In the genomic region with DNA sequence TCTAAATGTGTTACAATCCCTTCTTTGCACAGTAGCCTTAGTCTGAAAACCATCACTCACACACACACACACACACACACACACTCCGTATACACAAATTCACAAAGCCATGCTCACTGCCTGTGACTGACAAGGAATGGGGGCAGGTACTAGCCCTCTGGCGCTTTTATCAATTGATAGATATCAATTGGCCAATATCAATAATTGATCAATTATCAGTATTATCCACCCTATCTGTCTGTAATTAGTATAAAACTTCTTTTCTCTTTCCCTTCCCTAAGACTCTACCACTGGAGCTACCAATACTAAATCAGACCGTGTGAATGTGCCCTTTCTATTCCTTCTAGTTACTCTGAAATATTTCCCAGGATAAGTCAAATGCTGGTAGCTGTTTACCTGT, we compare ENCODE assay signal across 20 cellular contexts. TPM values are rescaled to one million over a fixed set of nuclear protein-coding genes. Genes with fewer than 3 reads are reported as not detected.
DNase-seq lines count a peak whose midpoint lies in the region; ATAC-seq and TF ChIP-seq lines count a peak whose summit lies in the region.
"Had no signal": no experiment of that assay in that cellular context is flagged by ENCODE, and none has a peak within 500 bp of the region (broad histone marks: within the 10 kb centered on the region; RNA-seq: fewer than 3 reads in every experiment).

No MANE protein-coding gene starts in this region.

- TF ChIP-seq RAD21 in SK-N-SH (IDR thresholded peaks at IDR 0.05; ENCODE audit: low read length): no peak

- H3K36me3 ChIP-seq in SK-N-SH (replicated peaks in 1 of 2; ENCODE audit: control insufficient read depth in 1 of 2, insufficient read depth in 2 of 2, low read length in 1 of 2) (no peaks in the 10 kb centered on the region), HEK293 (ENCODE audit: control insufficient read depth in 2 of 2, insufficient read depth in 1 of 2, low read length in 2 of 2) (no peaks in the 10 kb centered on the region)
- H3K36me3 ChIP-seq: Peyer's patch, suprapubic skin had no signal

- POLR2A ChIA-PET in SK-N-SH (lab: Yijun Ruan, JAX): no interaction called here
- POLR2A ChIA-PET in HEK293 (lab: Yijun Ruan, JAX): interaction anchor here (1.3 kb wide), 1 partner anchor 10 kb away, joined by 5 read pairs; no protein-coding TSS in a partner anchor

- H3K4me1 Mint-ChIP-seq in brain: peaks cover 73% of the 10 kb centered on the region
- peaks cover 26% of the 10 kb centered on the region for H3K4me1 Mint-ChIP-seq in neural crest cell

- TF ChIP-seq EP300 in SK-N-SH (IDR thresholded peaks at IDR 0.05; ENCODE audit: borderline replicate concordance in 1 of 2, low read depth in 1 of 2, low read length in 1 of 2): no peak

- H3K27ac ChIP-seq in SK-N-SH (ENCODE audit: low read depth in 2 of 2, low read length in 1 of 2) (no peak overlapping the region), HEK293 (ENCODE audit: extremely low read depth, low read depth, low read length) (no peak overlapping the region)
- H3K27ac ChIP-seq: hepatocyte had no signal

- H3F3A ChIP-seq in SK-N-SH (replicated peaks; ENCODE audit: insufficient read depth): peaks cover 5% of the 10 kb centered on the region

- DNase-seq in SK-N-SH (no peak), neural crest cell (ENCODE audit: low read depth, low spot score) (no peak), KG1 (lab: John Stamatoyannopoulos, UW) (no peak), GM03348 (ENCODE audit: low spot score) (no peak)
- DNase-seq: activated CD4-positive, alpha-beta T cell treated with anti-CD3 and anti-CD28 coated beads for 4 hours; H9; NCI-H187 treated with DMSO at 0.1 percent for 48 hours; NCI-H524; Peyer's patch; SW 1271 had no signal

- CTCF ChIA-PET in SK-N-SH (lab: Yijun Ruan, JAX): interaction anchor here (0.9 to 4.2 kb wide), 2 partner anchors 38 to 46 kb away, joined by 3 to 25 read pairs; a partner anchor contains a TSS
- CTCF ChIA-PET in HEK293 (lab: Yijun Ruan, JAX): no interaction called here

- peaks cover under 1% of the 10 kb centered on the region for H3K36me3 Mint-ChIP-seq in brain
- no peaks in the 10 kb centered on the region for H3K36me3 Mint-ChIP-seq in neural crest cell (ENCODE audit: low read depth)

- H2AFZ ChIP-seq in SK-N-SH (ENCODE audit: low read depth): no peak overlapping the region
- H2AFZ ChIP-seq: hepatocyte had no signal

- peaks cover 58% of the 10 kb centered on the region for H3K79me2 ChIP-seq in SK-N-SH (ENCODE audit: insufficient read depth)

- H3K27ac Mint-ChIP-seq in brain (peak overlapping the region in 4 of 5 experiments; percentile 63 to 90 (median 74)), neural crest cell (ENCODE audit: unreplicated experiment) (no peak overlapping the region)

- ATAC-seq in SK-N-SH treated with all-trans-retinoic acid at 6 μM for 48 hours (no peak), HG02759 (IDR thresholded peaks at IDR 0.05; ENCODE audit: unreplicated experiment) (no peak)

- 90% methylated on average over 3 of the region's 3 CpGs for WGBS in SK-N-SH (ENCODE audit: low lambda C conversion rate)

- H3K4me3 ChIP-seq in SK-N-SH (ENCODE audit: low read depth in 2 of 2, low read length in 1 of 2) (no peak overlapping the region), HEK293 (ENCODE audit: low read depth, low read length) (no peak overlapping the region)
- H3K4me3 ChIP-seq: hepatocyte had no signal

- no peaks in the 10 kb centered on the region for H3K9me3 Mint-ChIP-seq in brain
- H3K9me3 Mint-ChIP-seq in neural crest cell: no peaks in the 10 kb centered on the region
- H3K9me3 Mint-ChIP-seq: H9 had no signal

- TF ChIP-seq CTCF in SK-N-SH (IDR thresholded peaks at IDR 0.05) (no peak), HEK293 (tag by site-specific recombination; IDR thresholded peaks at IDR 0.05) (no peak), brain (conservative IDR thresholded peaks at IDR 0.05) (no peak), neural crest cell (conservative IDR thresholded peaks at IDR 0.05) (no peak)

- H3K4me2 ChIP-seq in SK-N-SH: peak overlapping the region; percentile 76; the same call in 1 of the 2 replicates

- H3K9me3 ChIP-seq in SK-N-SH (no peaks in the 10 kb centered on the region), HEK293 (ENCODE audit: control insufficient read depth, insufficient read depth, low read depth, low read length) (no peaks in the 10 kb centered on the region)
- H3K9me3 ChIP-seq: Peyer's patch, suprapubic skin had no signal

- H3K4me3 Mint-ChIP-seq in brain (peak overlapping the region; percentile 76 to 88 (median 85)), neural crest cell (peak overlapping the region; percentile 91)

- peaks cover 16 to 21% of the 10 kb centered on the region in 2 experiments; a peak in 3 of 4 replicates for H3K4me1 ChIP-seq in SK-N-SH (ENCODE audit: control insufficient read depth in 1 of 2, insufficient read depth in 2 of 2, low read depth in 1 of 2, low read length in 1 of 2)
- peaks cover 8% of the 10 kb centered on the region for H3K4me1 ChIP-seq in HEK293 (ENCODE audit: control insufficient read depth, insufficient read depth, low read length)

- no peak overlapping the region for H3K9ac ChIP-seq in SK-N-SH

- H3K9me2 ChIP-seq in SK-N-SH: no peaks in the 10 kb centered on the region

- H3K27me3 ChIP-seq in SK-N-SH (ENCODE audit: insufficient read depth): no peaks in the 10 kb centered on the region
- H3K27me3 ChIP-seq: hepatocyte, Peyer's patch, suprapubic skin had no signal

- H4K20me1 ChIP-seq in SK-N-SH (ENCODE audit: insufficient read depth): peaks cover 34% of the 10 kb centered on the region

- H3K27me3 Mint-ChIP-seq in brain: peaks cover 6% of the 10 kb centered on the region
- H3K27me3 Mint-ChIP-seq in neural crest cell (ENCODE audit: low read depth): peaks cover 30% of the 10 kb centered on the region

TF ChIP-seq in SK-N-SH, 30 proteins besides CTCF, POLR2A, EP300 and RAD21 (continues in another document):
- no peak for TF ChIP-seq SIN3A (IDR thresholded peaks at IDR 0.05; ENCODE audit: borderline replicate concordance, low read depth, low read length)
- no peak for TF ChIP-seq JUND (IDR thresholded peaks at IDR 0.05)
- no peak for TF ChIP-seq POLR2AphosphoS5 (IDR thresholded peaks at IDR 0.05; ENCODE audit: low read depth, low read length)
- TF ChIP-seq, protein P1, sequence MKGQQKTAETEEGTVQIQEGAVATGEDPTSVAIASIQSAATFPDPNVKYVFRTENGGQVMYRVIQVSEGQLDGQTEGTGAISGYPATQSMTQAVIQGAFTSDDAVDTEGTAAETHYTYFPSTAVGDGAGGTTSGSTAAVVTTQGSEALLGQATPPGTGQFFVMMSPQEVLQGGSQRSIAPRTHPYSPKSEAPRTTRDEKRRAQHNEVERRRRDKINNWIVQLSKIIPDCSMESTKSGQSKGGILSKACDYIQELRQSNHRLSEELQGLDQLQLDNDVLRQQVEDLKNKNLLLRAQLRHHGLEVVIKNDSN (IDR thresholded peaks at IDR 0.05; ENCODE audit: borderline replicate concordance, low read depth): no peak
- TF ChIP-seq GABPA (IDR thresholded peaks at IDR 0.05; ENCODE audit: low read depth): no peak
- TF ChIP-seq EZH2phosphoT487 (IDR thresholded peaks at IDR 0.05; ENCODE audit: borderline replicate concordance, low read depth): no peak

TF ChIP-seq in SK-N-SH treated with all-trans-retinoic acid at 6 μM for 48 hours, 23 proteins besides CTCF, POLR2A, EP300 and RAD21 (continues in another document):
- TF ChIP-seq, protein P2, sequence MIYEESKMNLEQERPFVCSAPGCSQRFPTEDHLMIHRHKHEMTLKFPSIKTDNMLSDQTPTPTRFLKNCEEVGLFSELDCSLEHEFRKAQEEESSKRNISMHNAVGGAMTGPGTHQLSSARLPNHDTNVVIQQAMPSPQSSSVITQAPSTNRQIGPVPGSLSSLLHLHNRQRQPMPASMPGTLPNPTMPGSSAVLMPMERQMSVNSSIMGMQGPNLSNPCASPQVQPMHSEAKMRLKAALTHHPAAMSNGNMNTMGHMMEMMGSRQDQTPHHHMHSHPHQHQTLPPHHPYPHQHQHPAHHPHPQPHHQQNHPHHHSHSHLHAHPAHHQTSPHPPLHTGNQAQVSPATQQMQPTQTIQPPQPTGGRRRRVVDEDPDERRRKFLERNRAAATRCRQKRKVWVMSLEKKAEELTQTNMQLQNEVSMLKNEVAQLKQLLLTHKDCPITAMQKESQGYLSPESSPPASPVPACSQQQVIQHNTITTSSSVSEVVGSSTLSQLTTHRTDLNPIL (CRISPR knock-in tag; IDR thresholded peaks at IDR 0.05; ENCODE audit: low read depth): no peak
- no peak for TF ChIP-seq OSR1 (CRISPR knock-in tag; IDR thresholded peaks at IDR 0.05)
- no peak for TF ChIP-seq SNAI2 (CRISPR knock-in tag; IDR thresholded peaks at IDR 0.05)
- TF ChIP-seq CSDC2 (CRISPR knock-in tag; IDR thresholded peaks at IDR 0.05): no peak

TF ChIP-seq in HEK293, 187 proteins besides CTCF, POLR2A, EP300 and RAD21 (continues in another document):
- TF ChIP-seq, protein P3, sequence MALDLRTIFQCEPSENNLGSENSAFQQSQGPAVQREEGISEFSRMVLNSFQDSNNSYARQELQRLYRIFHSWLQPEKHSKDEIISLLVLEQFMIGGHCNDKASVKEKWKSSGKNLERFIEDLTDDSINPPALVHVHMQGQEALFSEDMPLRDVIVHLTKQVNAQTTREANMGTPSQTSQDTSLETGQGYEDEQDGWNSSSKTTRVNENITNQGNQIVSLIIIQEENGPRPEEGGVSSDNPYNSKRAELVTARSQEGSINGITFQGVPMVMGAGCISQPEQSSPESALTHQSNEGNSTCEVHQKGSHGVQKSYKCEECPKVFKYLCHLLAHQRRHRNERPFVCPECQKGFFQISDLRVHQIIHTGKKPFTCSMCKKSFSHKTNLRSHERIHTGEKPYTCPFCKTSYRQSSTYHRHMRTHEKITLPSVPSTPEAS (tag by site-specific recombination; IDR thresholded peaks at IDR 0.05): 0 out of 2 replicates have a peak, but pooled peaks have one; percentile 12

RNA-seq across cellular contexts. Expression of a gene that starts 2.1 kb away (rescaled TPM):
- 5.5 and 8.0 TPM in 2 replicates for polyA plus RNA-seq in SK-N-SH (2012; rRNA removed)
- 4.6 and 4.7 TPM in 2 replicates for polyA plus RNA-seq in SK-N-SH (2012; cell fraction: cytosol; rRNA removed)
- 19.0 and 27.0 TPM in 2 replicates for polyA plus RNA-seq in SK-N-SH (2012; cell fraction: nucleus; rRNA removed)
- 13.0 TPM for polyA plus RNA-seq in brain (ENCODE audit: insufficient read depth, low read depth, low replicate concordance)
- 30.7 and 33.7 TPM in 2 replicates for total RNA-seq in neural crest cell

RNA-seq across cellular contexts. Expression of a gene that starts 8.3 kb away (rescaled TPM):
- polyA plus RNA-seq in SK-N-SH (2012; rRNA removed) (not detected in 2 replicates), brain (ENCODE audit: insufficient read depth, low read depth, low replicate concordance) (not detected)
- polyA plus RNA-seq in SK-N-SH (2012; cell fraction: cytosol; rRNA removed): 0.01 TPM in 1 of 2 replicates, not detected in the other
- polyA plus RNA-seq in SK-N-SH (2012; cell fraction: nucleus; rRNA removed): 0.07 TPM in 1 of 2 replicates, not detected in the other
- not detected in 2 replicates for total RNA-seq in neural crest cell
- total RNA-seq: fibroblast of lung, H9, LHCN-M2, liver, Peyer's patch, skeletal muscle tissue, suprapubic skin had no signal
- polyA plus RNA-seq: fibroblast of lung, liver had no signal

RNA-seq across cellular contexts. Expression of a gene that starts 38.3 kb away (rescaled TPM):
- polyA plus RNA-seq in SK-N-SH (2012; rRNA removed): 191 and 212 TPM in 2 replicates
- polyA plus RNA-seq in SK-N-SH (2012; cell fraction: cytosol; rRNA removed): 287 and 438 TPM in 2 replicates
- 78.4 and 137 TPM in 2 replicates for polyA plus RNA-seq in SK-N-SH (2012; cell fraction: nucleus; rRNA removed)
- polyA plus RNA-seq in brain (ENCODE audit: insufficient read depth, low read depth, low replicate concordance): 149 TPM
- total RNA-seq in neural crest cell: 159 and 163 TPM in 2 replicates
